ENCODE assay signal across 9 cellular contexts in the genomic region with DNA sequence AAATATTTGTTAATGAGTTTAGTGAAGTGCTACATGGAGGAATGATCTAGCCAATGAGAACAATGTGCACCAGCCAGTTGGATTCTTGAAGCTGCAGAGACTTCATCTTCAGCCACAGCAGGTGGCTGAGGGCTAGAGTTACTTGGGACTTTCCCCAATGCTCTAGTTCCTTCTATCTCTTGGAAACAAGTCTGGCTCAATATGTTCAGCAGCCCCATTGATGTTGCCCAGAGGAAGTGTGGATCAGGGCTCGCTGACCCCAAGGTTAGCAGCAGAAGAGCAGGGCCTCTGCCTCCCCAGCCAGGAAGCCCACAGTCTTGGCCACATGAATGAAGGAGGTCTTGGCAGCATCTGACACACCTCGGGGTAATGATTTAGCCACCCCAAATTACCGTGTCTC.
DNase-seq lines count a peak whose midpoint lies in the region; ATAC-seq and TF ChIP-seq lines count a peak whose summit lies in the region.
"Had no signal": no experiment of that assay in that cellular context is flagged by ENCODE, and none has a peak within 500 bp of the region (broad histone marks: within the 10 kb centered on the region; RNA-seq: fewer than 3 reads in every experiment).

No MANE protein-coding gene starts in this region.

- intact Hi-C loops in dorsolateral prefrontal cortex (cut with DNase I) = no loop called here

- peaks cover 24% of the 10 kb centered on the region for H3K4me1 Mint-ChIP-seq in activated CD4-positive, alpha-beta T cell treated with anti-CD3 and anti-CD28 coated beads, Interleukin-2, amount 10 ng/mL, durations not matched to agents 7 days and 5 days
- H3K4me1 Mint-ChIP-seq in stimulated activated naive B cell treated with anti-CD40 and anti-IgM and Interleukin-4, amounts not matched to agents 10 μg/mL and 1 μg/mL and 100 μg/mL, for 72 hours = peaks cover 41 to 64% of the 10 kb centered on the region in 2 donors

- H3K27ac Mint-ChIP-seq in activated CD4-positive, alpha-beta T cell treated with anti-CD3 and anti-CD28 coated beads, Interleukin-2, amount 10 ng/mL, durations not matched to agents 7 days and 5 days = peak overlapping the region; percentile 83
- H3K27ac Mint-ChIP-seq in stimulated activated naive B cell treated with anti-CD40 and anti-IgM and Interleukin-4, amounts not matched to agents 10 μg/mL and 1 μg/mL and 100 μg/mL, for 72 hours = peak overlapping the region; percentile 90

- peak overlapping the region in 2 of 59 donors; percentile 10 to 28 for H3K4me3 ChIP-seq in dorsolateral prefrontal cortex

- POLR2A ChIA-PET in activated CD4-positive, alpha-beta T cell treated with anti-CD3 and anti-CD28 coated beads, Interleukin-2, amount 10 ng/mL, durations not matched to agents 7 days and 5 days (lab: Charles Lee) = no interaction called here

- H3K9me3 Mint-ChIP-seq in activated CD4-positive, alpha-beta T cell treated with anti-CD3 and anti-CD28 coated beads, Interleukin-2, amount 10 ng/mL, durations not matched to agents 7 days and 5 days = no peaks in the 10 kb centered on the region
- peaks cover 0 to 2% of the 10 kb centered on the region in 2 donors for H3K9me3 Mint-ChIP-seq in stimulated activated naive B cell treated with anti-CD40 and anti-IgM and Interleukin-4, amounts not matched to agents 10 μg/mL and 1 μg/mL and 100 μg/mL, for 72 hours

- TF ChIP-seq CTCF in dorsolateral prefrontal cortex (IDR thresholded peaks at IDR 0.05 in 54 of 56, conservative IDR thresholded peaks at IDR 0.05 in 2 of 56; ENCODE audit: low read depth in 1 of 56, partially characterized antibody in 56 of 56) = no peak

- peak overlapping the region in 11 of 59 donors; percentile 9 to 61 (median 34) for H3K27ac ChIP-seq in dorsolateral prefrontal cortex

- H3K27me3 ChIP-seq in dorsolateral prefrontal cortex = peaks cover 0 to 5% (median 0%) of the 10 kb centered on the region in 45 donors

- CTCF ChIA-PET in activated CD4-positive, alpha-beta T cell treated with anti-CD3 and anti-CD28 coated beads, Interleukin-2, amount 10 ng/mL, durations not matched to agents 7 days and 5 days (lab: Charles Lee) = interaction anchor here (0.6 to 1.2 kb wide), 4 partner anchors 148 to 454 kb away, joined by 3 to 4 read pairs (median 3); no protein-coding TSS in a partner anchor

- no peaks in the 10 kb centered on the region for H3K36me3 Mint-ChIP-seq in activated CD4-positive, alpha-beta T cell treated with anti-CD3 and anti-CD28 coated beads, Interleukin-2, amount 10 ng/mL, durations not matched to agents 7 days and 5 days (ENCODE audit: low read depth)
- peaks cover 3 to 9% of the 10 kb centered on the region in 2 donors for H3K36me3 Mint-ChIP-seq in stimulated activated naive B cell treated with anti-CD40 and anti-IgM and Interleukin-4, amounts not matched to agents 10 μg/mL and 1 μg/mL and 100 μg/mL, for 72 hours

- H3K4me3 Mint-ChIP-seq in activated CD4-positive, alpha-beta T cell treated with anti-CD3 and anti-CD28 coated beads, Interleukin-2, amount 10 ng/mL, durations not matched to agents 7 days and 5 days = peak overlapping the region; percentile 4
- peak overlapping the region; percentile 78 to 85 for H3K4me3 Mint-ChIP-seq in stimulated activated naive B cell treated with anti-CD40 and anti-IgM and Interleukin-4, amounts not matched to agents 10 μg/mL and 1 μg/mL and 100 μg/mL, for 72 hours

- ATAC-seq in HG02678 (IDR thresholded peaks at IDR 0.05; ENCODE audit: unreplicated experiment) = peak; percentile 49
- ATAC-seq in stimulated activated naive B cell treated with anti-CD40 and anti-IgM and Interleukin-4, amounts not matched to agents 10 μg/mL and 1 μg/mL and 100 μg/mL, for 72 hours (replicated peaks) = peak; percentile 72 to 74

- H3K27me3 Mint-ChIP-seq in activated CD4-positive, alpha-beta T cell treated with anti-CD3 and anti-CD28 coated beads, Interleukin-2, amount 10 ng/mL, durations not matched to agents 7 days and 5 days = peaks cover 2% of the 10 kb centered on the region
- H3K27me3 Mint-ChIP-seq in stimulated activated naive B cell treated with anti-CD40 and anti-IgM and Interleukin-4, amounts not matched to agents 10 μg/mL and 1 μg/mL and 100 μg/mL, for 72 hours = no peaks in the 10 kb centered on the region

- DNase-seq in activated CD4-positive, alpha-beta T cell treated with anti-CD3 and anti-CD28 coated beads, Interleukin-2, amount 10 ng/mL, durations not matched to agents 7 days and 5 days = no peak
- DNase-seq in activated CD4-positive, alpha-beta T cell treated with anti-CD3 and anti-CD28 coated beads, Interleukin-2, amount 50 U/mL, for 1 hour = no peak
- DNase-seq in NOMO-1 treated with dmso at 0.1 percent for 144 hours (lab: John Stamatoyannopoulos, UW; ENCODE audit: unreplicated experiment) (peak; percentile 21), dorsolateral prefrontal cortex (no peak), RPMI8226 (no peak)
- peak; percentile 58 for DNase-seq in stimulated activated naive B cell treated with anti-CD40 and anti-IgM and Interleukin-4, amounts not matched to agents 10 μg/mL and 1 μg/mL and 100 μg/mL, for 72 hours
- no peak for DNase-seq in stimulated activated CD4-positive, alpha-beta T cell treated with anti-CD3 and anti-CD28 coated beads, Interleukin-4, amount 100 ng/mL, for 24 hours
- DNase-seq: NCI-H2107 had no signal

Comparison
In these comparisons a context has a peak if more than half of its experiments do, and no peak if none do; other contexts are left out.
1. DNase-seq: peak in NOMO-1 treated with dmso at 0.1 percent for 144 hours (single experiment) and stimulated activated naive B cell treated with anti-CD40 and anti-IgM and Interleukin-4, amounts not matched to agents 10 μg/mL and 1 μg/mL and 100 μg/mL, for 72 hours (single experiment); none in activated CD4-positive, alpha-beta T cell treated with anti-CD3 and anti-CD28 coated beads, Interleukin-2, amount 10 ng/mL, durations not matched to agents 7 days and 5 days (single experiment), activated CD4-positive, alpha-beta T cell treated with anti-CD3 and anti-CD28 coated beads, Interleukin-2, amount 50 U/mL, for 1 hour (single experiment), dorsolateral prefrontal cortex (0 of 10), stimulated activated CD4-positive, alpha-beta T cell treated with anti-CD3 and anti-CD28 coated beads, Interleukin-4, amount 100 ng/mL, for 24 hours (single experiment) and RPMI8226 (single experiment).